In genomic region chr3:149010504-149010951, GRCh38 we compare ENCODE assay signal across 13 cellular contexts. TPM values are rescaled to one million over a fixed set of nuclear protein-coding genes. Genes with fewer than 3 reads are reported as not detected.
DNase-seq lines count a peak whose midpoint lies in the region; ATAC-seq, FAIRE-seq and TF ChIP-seq lines count a peak whose summit lies in the region.
"Had no signal": no experiment of that assay in that cellular context is flagged by ENCODE, and none has a peak within 500 bp of the region (broad histone marks: within the 10 kb centered on the region; RNA-seq: fewer than 3 reads in every experiment).

No MANE protein-coding gene starts in this region.

- FAIRE-seq in small intestine (lab: Jason Lieb, UNC): no peak
- FAIRE-seq: G401.6 had no signal

- peaks cover 43% of the 10 kb centered on the region for H3K36me3 Mint-ChIP-seq in activated CD8-positive, alpha-beta T cell treated with anti-CD3 and anti-CD28 coated beads for 36 hours (ENCODE audit: low read depth)

- H3K4me1 ChIP-seq in hepatocyte (ENCODE audit: insufficient read depth): no peaks in the 10 kb centered on the region
- peaks cover 0 to 3% of the 10 kb centered on the region in 2 donors for H3K4me1 ChIP-seq in small intestine (ENCODE audit: control insufficient read depth in 2 of 2, insufficient read depth in 1 of 2, low read depth in 1 of 2, low read length in 1 of 2)
- H3K4me1 ChIP-seq in upper lobe of left lung: peaks cover 0 to 11% (median 0%) of the 10 kb centered on the region in 4 donors

- H3K4me2 ChIP-seq in hepatocyte: no peak overlapping the region

- H3K27ac Mint-ChIP-seq in activated CD8-positive, alpha-beta T cell treated with anti-CD3 and anti-CD28 coated beads for 36 hours: peak overlapping the region; percentile 53

- H3K4me3 ChIP-seq in hepatocyte (no peak overlapping the region), small intestine (ENCODE audit: low read depth in 1 of 2, low read length in 2 of 2) (no peak overlapping the region), upper lobe of left lung (no peak overlapping the region)

- H3K27ac ChIP-seq in hepatocyte: peak overlapping the region; percentile 17
- peak overlapping the region; percentile 4 to 49 for H3K27ac ChIP-seq in small intestine (ENCODE audit: low read depth in 1 of 2, low read length in 1 of 2)
- H3K27ac ChIP-seq in upper lobe of left lung: peak overlapping the region in 1 of 4 donors; percentile 20
- H3K27ac ChIP-seq: 22Rv1 had no signal

- peak; percentile 19 for DNase-seq in NCI-H82 (lab: John Stamatoyannopoulos, UW)
- no peak for DNase-seq in NCI-H82 treated with DMSO at 0.1 percent for 48 hours (lab: John Stamatoyannopoulos, UW; ENCODE audit: unreplicated experiment)
- no peak for DNase-seq in activated CD8-positive, alpha-beta T cell treated with anti-CD3 and anti-CD28 coated beads for 36 hours
- DNase-seq in hepatocyte (ENCODE audit: low spot score): peak; percentile 23
- DNase-seq in small intestine: no peak
- no peak for DNase-seq in upper lobe of left lung
- DNase-seq in NCI-H2196 treated with DMSO at 0.1 percent for 48 hours (lab: John Stamatoyannopoulos, UW; ENCODE audit: unreplicated experiment): no peak
- DNase-seq: cortex of kidney, NCI-H187 treated with DMSO at 0.1 percent for 48 hours had no signal

- no peak overlapping the region for H3K4me3 Mint-ChIP-seq in activated CD8-positive, alpha-beta T cell treated with anti-CD3 and anti-CD28 coated beads for 36 hours
- H3K4me3 Mint-ChIP-seq: stimulated activated naive CD8-positive, alpha-beta T cell treated with anti-CD3 and anti-CD28 coated beads, Interleukin-15, Interleukin-2, amounts not matched to agents 100 ng/mL and 50 ng/mL, for 24 hours had no signal

- intact Hi-C loops in activated CD8-positive, alpha-beta T cell treated with anti-CD3 and anti-CD28 coated beads for 36 hours (cut with micrococcal nuclease): no loop called here

- TF ChIP-seq EP300 in upper lobe of left lung (IDR thresholded peaks at IDR 0.05): no peak

- CTCF ChIA-PET in activated CD8-positive, alpha-beta T cell treated with anti-CD3 and anti-CD28 coated beads for 36 hours (lab: Charles Lee): no interaction called here

- no peaks in the 10 kb centered on the region for H4K20me1 ChIP-seq in hepatocyte (ENCODE audit: insufficient read depth, poor library complexity, severe bottlenecking)

- ATAC-seq in activated CD8-positive, alpha-beta T cell treated with anti-CD3 and anti-CD28 coated beads for 36 hours: no peak
- no peak for ATAC-seq in GM18519 (IDR thresholded peaks at IDR 0.05; ENCODE audit: low FRiP score, unreplicated experiment)
- ATAC-seq in upper lobe of left lung (ENCODE audit: low FRiP score in 2 of 2): no peak

- 59% methylated on average over 6 of the region's 6 CpGs for WGBS in hepatocyte (ENCODE audit: low lambda C conversion rate, missing lambda C conversion rate)
- 70 to 78% (median 76%) methylated on average over 6 of the region's 6 CpGs for WGBS in small intestine, 3 donors
- WGBS in upper lobe of left lung, 2 donors: 79 to 80% methylated on average over 6 of the region's 6 CpGs

- H3K9me3 Mint-ChIP-seq in activated CD8-positive, alpha-beta T cell treated with anti-CD3 and anti-CD28 coated beads for 36 hours: no peaks in the 10 kb centered on the region
- H3K9me3 Mint-ChIP-seq: stimulated activated naive CD8-positive, alpha-beta T cell treated with anti-CD3 and anti-CD28 coated beads, Interleukin-15, Interleukin-2, amounts not matched to agents 100 ng/mL and 50 ng/mL, for 24 hours had no signal

- H3K9me3 ChIP-seq in hepatocyte (ENCODE audit: low read depth) (no peaks in the 10 kb centered on the region), small intestine (ENCODE audit: control insufficient read depth, low read depth) (no peaks in the 10 kb centered on the region), upper lobe of left lung (no peaks in the 10 kb centered on the region)

- H2AFZ ChIP-seq in hepatocyte: no peak overlapping the region

- H3K9me2 ChIP-seq in hepatocyte (replicated peaks; ENCODE audit: insufficient read depth): no peaks in the 10 kb centered on the region

- POLR2A ChIA-PET in activated CD8-positive, alpha-beta T cell treated with anti-CD3 and anti-CD28 coated beads for 36 hours (lab: Charles Lee): no interaction called here

- H3K27me3 ChIP-seq in hepatocyte (no peaks in the 10 kb centered on the region), small intestine (ENCODE audit: control insufficient read depth in 2 of 2, insufficient read depth in 2 of 2, low read length in 2 of 2) (no peaks in the 10 kb centered on the region), upper lobe of left lung (no peaks in the 10 kb centered on the region)

- TF ChIP-seq CTCF in activated CD8-positive, alpha-beta T cell treated with anti-CD3 and anti-CD28 coated beads for 36 hours (IDR thresholded peaks at IDR 0.05): no peak
- no peak for TF ChIP-seq CTCF in hepatocyte (IDR thresholded peaks at IDR 0.05; ENCODE audit: poor library complexity)
- TF ChIP-seq CTCF in upper lobe of left lung (IDR thresholded peaks at IDR 0.05): no peak

- TF ChIP-seq POLR2A in upper lobe of left lung (IDR thresholded peaks at IDR 0.05): no peak

- H3K36me3 ChIP-seq in hepatocyte (replicated peaks; ENCODE audit: insufficient read depth, low read depth) (no peaks in the 10 kb centered on the region), small intestine (ENCODE audit: control insufficient read depth in 2 of 2, insufficient read depth in 2 of 2, low read length in 2 of 2) (peaks cover 4 to 20% of the 10 kb centered on the region in 2 donors), upper lobe of left lung (peaks cover 12 to 72% (median 38%) of the 10 kb centered on the region in 4 donors)

- H3K4me1 Mint-ChIP-seq in activated CD8-positive, alpha-beta T cell treated with anti-CD3 and anti-CD28 coated beads for 36 hours (ENCODE audit: low read depth): peaks cover 17% of the 10 kb centered on the region

- H3K79me2 ChIP-seq in hepatocyte: no peaks in the 10 kb centered on the region

- no peaks in the 10 kb centered on the region for H3K27me3 Mint-ChIP-seq in activated CD8-positive, alpha-beta T cell treated with anti-CD3 and anti-CD28 coated beads for 36 hours
- H3K27me3 Mint-ChIP-seq: stimulated activated naive CD8-positive, alpha-beta T cell treated with anti-CD3 and anti-CD28 coated beads, Interleukin-15, Interleukin-2, amounts not matched to agents 100 ng/mL and 50 ng/mL, for 24 hours had no signal

RNA-seq across cellular contexts. Expression of gene GYG1, which starts 19.2 kb away (rescaled TPM):
- 10 to 100 TPM; 16.0 to 18.3 TPM for total RNA-seq in activated CD8-positive, alpha-beta T cell treated with anti-CD3 and anti-CD28 coated beads for 36 hours
- 50.3 and 51.8 TPM in 2 replicates for total RNA-seq in hepatocyte
- polyA plus RNA-seq in hepatocyte: 26.2 and 27.5 TPM in 2 replicates
- polyA plus RNA-seq in small intestine: 10 to 100 TPM; 11.9 to 28.3 (median 23.2) TPM
- total RNA-seq in upper lobe of left lung: 10 to 100 TPM; 10.5 to 48.6 (median 31.5) TPM

Comparison
In these comparisons a context has a peak if more than half of its experiments do, and no peak if none do; other contexts are left out.
1. DNase-seq: peak in NCI-H82 (single experiment) and hepatocyte (single experiment); none in NCI-H82 treated with DMSO at 0.1 percent for 48 hours (single experiment), activated CD8-positive, alpha-beta T cell treated with anti-CD3 and anti-CD28 coated beads for 36 hours (single experiment), small intestine (single experiment), upper lobe of left lung (0 of 2) and NCI-H2196 treated with DMSO at 0.1 percent for 48 hours (single experiment).